ENCODE assay signal across 8 cellular contexts in the genomic region with DNA sequence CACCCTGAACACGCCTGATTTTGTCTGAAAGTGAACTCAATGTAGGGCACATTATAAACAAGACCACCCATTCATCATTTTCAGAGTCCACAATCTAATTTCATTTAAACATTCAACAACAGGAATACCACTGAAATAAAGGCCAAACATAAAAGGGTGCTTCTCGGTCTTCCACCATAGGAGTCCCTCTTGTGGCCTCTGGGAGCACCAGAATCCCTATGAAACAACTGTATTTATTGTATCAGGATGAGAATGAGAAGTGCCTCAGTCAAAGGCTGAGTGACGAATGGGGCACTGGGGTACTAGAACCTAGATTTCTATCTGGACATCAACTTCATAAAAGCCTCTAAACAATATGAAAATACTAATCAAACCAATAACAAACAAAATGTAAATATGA. TPM values are rescaled to one million over a fixed set of nuclear protein-coding genes. Genes with fewer than 3 reads are reported as not detected.
DNase-seq lines count a peak whose midpoint lies in the region; ATAC-seq and TF ChIP-seq lines count a peak whose summit lies in the region.

No MANE protein-coding gene starts in this region.

- CTCF ChIA-PET in activated CD8-positive, alpha-beta T cell treated with anti-CD3 and anti-CD28 coated beads, Interleukin-2, amount 10 ng/mL, durations not matched to agents 7 days and 5 days (lab: Charles Lee): interaction anchor here (0.9 to 1.4 kb wide), 2 partner anchors 40 to 59 kb away, joined by 4 read pairs; no protein-coding TSS in a partner anchor

- H3K9me3 Mint-ChIP-seq in activated T-helper 17 cell treated with anti-CD3 and anti-CD28 coated beads, Interleukin-2, amount 50 U/mL, for 72 hours: no peaks in the 10 kb centered on the region
- no peaks in the 10 kb centered on the region for H3K9me3 Mint-ChIP-seq in activated CD8-positive, alpha-beta T cell treated with anti-CD3 and anti-CD28 coated beads, Interleukin-2, amount 10 ng/mL, durations not matched to agents 7 days and 5 days (ENCODE audit: insufficient read depth)

- 47 to 52% methylated on average over 3 of the region's 3 CpGs for WGBS in tibial nerve, 2 donors

- no peaks in the 10 kb centered on the region for H3K9me3 ChIP-seq in tibial nerve

- H3K4me3 Mint-ChIP-seq in activated T-helper 17 cell treated with anti-CD3 and anti-CD28 coated beads, Interleukin-2, amount 50 U/mL, for 72 hours: no peak overlapping the region
- no peak overlapping the region for H3K4me3 Mint-ChIP-seq in activated CD8-positive, alpha-beta T cell treated with anti-CD3 and anti-CD28 coated beads, Interleukin-2, amount 10 ng/mL, durations not matched to agents 7 days and 5 days

- peaks cover 0 to 40% (median 19%) of the 10 kb centered on the region in 3 donors for H3K36me3 ChIP-seq in tibial nerve

- TF ChIP-seq POLR2A in tibial nerve (IDR thresholded peaks at IDR 0.05): no peak

- H3K27ac ChIP-seq in tibial nerve: peak overlapping the region in 3 of 4 donors; percentile 9 to 60 (median 17)

- TF ChIP-seq CTCF in tibial nerve (IDR thresholded peaks at IDR 0.05): peak in 4 of 5 experiments; percentile 8 to 22 (median 18)

- no peak for ATAC-seq in activated T-helper 17 cell treated with anti-CD3 and anti-CD28 coated beads, Interleukin-2, amount 50 U/mL, for 72 hours (replicated peaks)
- peak; percentile 17 for ATAC-seq in left ventricle myocardium superior
- no peak for ATAC-seq in activated CD8-positive, alpha-beta T cell treated with anti-CD3 and anti-CD28 coated beads, Interleukin-2, amount 10 ng/mL, durations not matched to agents 7 days and 5 days

- intact Hi-C loops in left ventricle myocardium superior (cut with micrococcal nuclease): no loop called here

- peaks cover 17% of the 10 kb centered on the region for H3K4me1 Mint-ChIP-seq in activated T-helper 17 cell treated with anti-CD3 and anti-CD28 coated beads, Interleukin-2, amount 50 U/mL, for 72 hours
- H3K4me1 Mint-ChIP-seq in activated CD8-positive, alpha-beta T cell treated with anti-CD3 and anti-CD28 coated beads, Interleukin-2, amount 10 ng/mL, durations not matched to agents 7 days and 5 days (ENCODE audit: low read depth): peaks cover 16% of the 10 kb centered on the region

- H3K27me3 ChIP-seq in tibial nerve: no peaks in the 10 kb centered on the region

- H3K36me3 Mint-ChIP-seq in activated T-helper 17 cell treated with anti-CD3 and anti-CD28 coated beads, Interleukin-2, amount 50 U/mL, for 72 hours (ENCODE audit: low read depth): peaks cover 98% of the 10 kb centered on the region
- peaks cover 31% of the 10 kb centered on the region for H3K36me3 Mint-ChIP-seq in activated CD8-positive, alpha-beta T cell treated with anti-CD3 and anti-CD28 coated beads, Interleukin-2, amount 10 ng/mL, durations not matched to agents 7 days and 5 days (ENCODE audit: low read depth)

- H3K4me1 ChIP-seq in tibial nerve: peaks cover 0 to 36% (median 11%) of the 10 kb centered on the region in 4 donors

- DNase-seq in NCI-H82 (lab: John Stamatoyannopoulos, UW) (peak; percentile 15), NCI-H82 treated with DMSO at 0.1 percent for 48 hours (lab: John Stamatoyannopoulos, UW; ENCODE audit: unreplicated experiment) (no peak), left ventricle myocardium superior (no peak), tibial nerve (ENCODE audit: low spot score in 2 of 2) (no peak), GF-D8 (lab: John Stamatoyannopoulos, UW) (no peak), SKM-1 treated with dmso at 0.1 percent for 144 hours (lab: John Stamatoyannopoulos, UW; ENCODE audit: unreplicated experiment) (no peak)
- no peak for DNase-seq in activated CD8-positive, alpha-beta T cell treated with anti-CD3 and anti-CD28 coated beads, Interleukin-2, amount 10 ng/mL, durations not matched to agents 7 days and 5 days

- H3K27me3 Mint-ChIP-seq in activated T-helper 17 cell treated with anti-CD3 and anti-CD28 coated beads, Interleukin-2, amount 50 U/mL, for 72 hours: no peaks in the 10 kb centered on the region
- no peaks in the 10 kb centered on the region for H3K27me3 Mint-ChIP-seq in activated CD8-positive, alpha-beta T cell treated with anti-CD3 and anti-CD28 coated beads, Interleukin-2, amount 10 ng/mL, durations not matched to agents 7 days and 5 days (ENCODE audit: low read depth)

- POLR2A ChIA-PET in activated CD8-positive, alpha-beta T cell treated with anti-CD3 and anti-CD28 coated beads, Interleukin-2, amount 10 ng/mL, durations not matched to agents 7 days and 5 days (lab: Charles Lee): no interaction called here

- no peak for TF ChIP-seq EP300 in tibial nerve (IDR thresholded peaks at IDR 0.05)

- H3K27ac Mint-ChIP-seq in activated T-helper 17 cell treated with anti-CD3 and anti-CD28 coated beads, Interleukin-2, amount 50 U/mL, for 72 hours: peak overlapping the region; percentile 79
- no peak overlapping the region for H3K27ac Mint-ChIP-seq in activated CD8-positive, alpha-beta T cell treated with anti-CD3 and anti-CD28 coated beads, Interleukin-2, amount 10 ng/mL, durations not matched to agents 7 days and 5 days

- H3K4me3 ChIP-seq in tibial nerve: no peak overlapping the region

RNA-seq across cellular contexts. Expression of gene NXPH3, which starts 40.4 kb away (rescaled TPM):
- not detected for total RNA-seq in activated T-helper 17 cell treated with anti-CD3 and anti-CD28 coated beads, Interleukin-2, amount 50 U/mL, for 72 hours
- total RNA-seq in left ventricle myocardium superior (3.4 TPM), tibial nerve (10 to 100 TPM in 2 of 4 donors, 1 to 10 TPM in 2; 5.4 to 21.9 (median 11.4) TPM)
- not detected for total RNA-seq in activated CD8-positive, alpha-beta T cell treated with anti-CD3 and anti-CD28 coated beads, Interleukin-2, amount 10 ng/mL, durations not matched to agents 7 days and 5 days
